17 cellular contexts compared by ENCODE assay signal in the genomic region with DNA sequence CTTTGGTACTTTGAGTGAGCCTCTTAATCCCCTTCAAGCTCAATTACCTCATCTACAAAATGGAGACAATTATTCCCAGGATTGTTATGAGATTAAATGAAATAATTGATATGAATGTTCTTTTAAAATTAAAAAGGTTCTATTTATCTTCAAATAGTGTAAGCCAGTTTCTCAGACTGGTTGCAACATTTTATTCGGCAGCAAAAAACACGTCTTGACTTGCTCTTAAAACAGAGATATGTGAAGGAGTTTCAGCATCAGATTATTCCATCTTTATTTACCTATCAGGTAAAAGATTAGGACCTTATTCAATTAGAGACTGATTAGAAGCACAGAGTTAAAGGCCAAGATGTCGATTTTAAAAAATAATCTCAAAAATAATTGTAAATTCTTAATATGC. TPM values are rescaled to one million over a fixed set of nuclear protein-coding genes. Genes with fewer than 3 reads are reported as not detected.
DNase-seq lines count a peak whose midpoint lies in the region; ATAC-seq and TF ChIP-seq lines count a peak whose summit lies in the region.
"Had no signal": no experiment of that assay in that cellular context is flagged by ENCODE, and none has a peak within 500 bp of the region (broad histone marks: within the 10 kb centered on the region; RNA-seq: fewer than 3 reads in every experiment).

No MANE protein-coding gene starts in this region.

- peak overlapping the region; percentile 28 for H3K27ac Mint-ChIP-seq in T-helper 1 cell treated with Interleukin-12 subunit alpha and Interleukin-12 subunit beta and Interleukin-4 antibody, amounts not matched to agents 30 μg/mL and 1 μg/mL, for 36 hours
- no peak overlapping the region for H3K27ac Mint-ChIP-seq in Caco-2 (ENCODE audit: unreplicated experiment)
- H3K27ac Mint-ChIP-seq: CD4-positive, alpha-beta T cell had no signal

- H3K36me3 ChIP-seq in left lung = no peaks in the 10 kb centered on the region
- no peaks in the 10 kb centered on the region for H3K36me3 ChIP-seq in upper lobe of left lung
- no peaks in the 10 kb centered on the region for H3K36me3 ChIP-seq in Caco-2 (ENCODE audit: control insufficient read depth, insufficient read depth, low read length)

- no peak overlapping the region for H3K4me3 ChIP-seq in left lung
- H3K4me3 ChIP-seq in upper lobe of left lung = no peak overlapping the region
- H3K4me3 ChIP-seq in Caco-2 (ENCODE audit: low read depth, low read length) = no peak overlapping the region
- H3K4me3 ChIP-seq: A549, GM12878 had no signal

- no peak for TF ChIP-seq CTCF in left lung (IDR thresholded peaks at IDR 0.05)
- no peak for TF ChIP-seq CTCF in upper lobe of left lung (IDR thresholded peaks at IDR 0.05)
- TF ChIP-seq CTCF in Caco-2 (IDR thresholded peaks at IDR 0.05; ENCODE audit: insufficient read depth in 1 of 2, low read depth in 1 of 2, low read length in 1 of 2, severe bottlenecking in 1 of 2, unreplicated experiment in 1 of 2) = no peak

- peak overlapping the region; percentile 63 to 69 for H3K27ac ChIP-seq in left lung
- peak overlapping the region; percentile 40 to 96 (median 82) for H3K27ac ChIP-seq in upper lobe of left lung
- H3K27ac ChIP-seq: 22Rv1, A549, C4-2B had no signal

- CTCF ChIA-PET in Caco-2 (lab: Charles Lee) = no interaction called here

- H3K36me3 Mint-ChIP-seq in T-helper 1 cell treated with Interleukin-12 subunit alpha and Interleukin-12 subunit beta and Interleukin-4 antibody, amounts not matched to agents 30 μg/mL and 1 μg/mL, for 36 hours (ENCODE audit: low read depth) = no peaks in the 10 kb centered on the region
- no peaks in the 10 kb centered on the region for H3K36me3 Mint-ChIP-seq in Caco-2 (ENCODE audit: insufficient read depth, unreplicated experiment)

- no peaks in the 10 kb centered on the region for H3K4me1 Mint-ChIP-seq in T-helper 1 cell treated with Interleukin-12 subunit alpha and Interleukin-12 subunit beta and Interleukin-4 antibody, amounts not matched to agents 30 μg/mL and 1 μg/mL, for 36 hours (ENCODE audit: low read depth)
- H3K4me1 Mint-ChIP-seq in Caco-2 (ENCODE audit: low read depth, unreplicated experiment) = no peaks in the 10 kb centered on the region

- no peaks in the 10 kb centered on the region for H3K9me3 Mint-ChIP-seq in T-helper 1 cell treated with Interleukin-12 subunit alpha and Interleukin-12 subunit beta and Interleukin-4 antibody, amounts not matched to agents 30 μg/mL and 1 μg/mL, for 36 hours
- H3K9me3 Mint-ChIP-seq in Caco-2 (ENCODE audit: unreplicated experiment) = no peaks in the 10 kb centered on the region
- H3K9me3 Mint-ChIP-seq: CD4-positive, alpha-beta T cell; H9 had no signal

- DNase-seq in T-helper 1 cell (no peak), NCI-H82 treated with DMSO at 0.1 percent for 48 hours (lab: John Stamatoyannopoulos, UW; ENCODE audit: unreplicated experiment) (peak; percentile 49), left lung (no peak), upper lobe of left lung (no peak), NCI-H1105 (lab: John Stamatoyannopoulos, UW) (no peak), NCI-H2227 (lab: John Stamatoyannopoulos, UW; ENCODE audit: unreplicated experiment) (no peak), Caco-2 (no peak)
- DNase-seq: AML-193; CD4-positive, alpha-beta T cell; EL; H9 had no signal

- intact Hi-C loops in left lung (cut with DNase I) = no loop called here
- intact Hi-C loops in Caco-2 (cut with micrococcal nuclease; ENCODE audit: unreplicated experiment) = no loop called here

- no peaks in the 10 kb centered on the region for H3K27me3 ChIP-seq in left lung
- H3K27me3 ChIP-seq in upper lobe of left lung = no peaks in the 10 kb centered on the region
- no peaks in the 10 kb centered on the region for H3K27me3 ChIP-seq in Caco-2 (replicated peaks; ENCODE audit: control insufficient read depth, insufficient read depth, low read length)

- POLR2A ChIA-PET in Caco-2 (lab: Charles Lee) = no interaction called here

- 36 to 60% methylated on average over 3 of the region's 3 CpGs for WGBS in upper lobe of left lung, 2 donors

- H3K4me1 ChIP-seq in left lung (peaks cover 4 to 49% of the 10 kb centered on the region in 2 donors), upper lobe of left lung (peaks cover 36 to 57% (median 40%) of the 10 kb centered on the region in 4 donors), Caco-2 (no peaks in the 10 kb centered on the region)
- H3K4me1 ChIP-seq: A549 had no signal

- H3K27me3 Mint-ChIP-seq in T-helper 1 cell treated with Interleukin-12 subunit alpha and Interleukin-12 subunit beta and Interleukin-4 antibody, amounts not matched to agents 30 μg/mL and 1 μg/mL, for 36 hours (ENCODE audit: low read depth) = peaks cover 77% of the 10 kb centered on the region
- H3K27me3 Mint-ChIP-seq in Caco-2 (ENCODE audit: insufficient read depth, unreplicated experiment) = no peaks in the 10 kb centered on the region

- ATAC-seq in left lung (no peak), upper lobe of left lung (ENCODE audit: low FRiP score in 2 of 2) (no peak)
- ATAC-seq: A549, GM12878 had no signal

- no peak for TF ChIP-seq POLR2A in upper lobe of left lung (IDR thresholded peaks at IDR 0.05)

- H3K9me3 ChIP-seq in left lung (no peaks in the 10 kb centered on the region), upper lobe of left lung (no peaks in the 10 kb centered on the region), Caco-2 (no peaks in the 10 kb centered on the region)
- H3K9me3 ChIP-seq: A549 had no signal

- H3K4me3 Mint-ChIP-seq in T-helper 1 cell treated with Interleukin-12 subunit alpha and Interleukin-12 subunit beta and Interleukin-4 antibody, amounts not matched to agents 30 μg/mL and 1 μg/mL, for 36 hours = no peak overlapping the region
- H3K4me3 Mint-ChIP-seq in Caco-2 (ENCODE audit: unreplicated experiment) = no peak overlapping the region
- H3K4me3 Mint-ChIP-seq: CD4-positive, alpha-beta T cell; H9 had no signal

- TF ChIP-seq EP300 in upper lobe of left lung (IDR thresholded peaks at IDR 0.05) = no peak

- no TSS peak for BruUV-seq in Caco-2 (replicated peaks; lab: Mats Ljungman, UMichigan)

RNA-seq across cellular contexts. Expression of a gene that starts 10.5 kb away (rescaled TPM):
- total RNA-seq in left lung (100 to 1,000 TPM; 143 to 489 TPM), upper lobe of left lung (100 to 1,000 TPM in 4 of 6 donors, 10 to 100 TPM in 2; 52.4 to 180 (median 129) TPM), Caco-2 (2022) (3.4 and 3.7 TPM in 2 replicates)
- total RNA-seq: G401 had no signal

Comparison
In these comparisons a context has a peak if more than half of its experiments do, and no peak if none do; other contexts are left out.
1. RNA of a gene that starts 10.5 kb away (total RNA-seq): 143 to 489 TPM in left lung and 52.4 to 180 TPM in upper lobe of left lung; 3.4 to 3.7 TPM in Caco-2; every median in the first group is over 10 times any median in the second.